Comparison of ENCODE assay signal across 8 cellular contexts in genomic region chr12:102120564-102120873, GRCh38. TPM values are rescaled to one million over a fixed set of nuclear protein-coding genes. Genes with fewer than 3 reads are reported as not detected.
DNase-seq lines count a peak whose midpoint lies in the region; ATAC-seq and TF ChIP-seq lines count a peak whose summit lies in the region.

No MANE protein-coding gene starts in this region.

- no peaks in the 10 kb centered on the region for H3K9me3 ChIP-seq in HAP-1
- H3K9me3 ChIP-seq in ascending aorta: no peaks in the 10 kb centered on the region
- no peaks in the 10 kb centered on the region for H3K9me3 ChIP-seq in lower lobe of right lung

- H3K4me1 ChIP-seq in HAP-1 (peaks cover 14% of the 10 kb centered on the region), ascending aorta (peaks cover 0 to 13% of the 10 kb centered on the region in 2 donors), lower lobe of right lung (peaks cover 20% of the 10 kb centered on the region)

- H3K36me3 ChIP-seq in HAP-1 (replicated peaks): peaks cover 29% of the 10 kb centered on the region
- peaks cover 0 to 14% of the 10 kb centered on the region in 2 donors for H3K36me3 ChIP-seq in ascending aorta
- peaks cover 26% of the 10 kb centered on the region for H3K36me3 ChIP-seq in lower lobe of right lung

- TF ChIP-seq CTCF in 22Rv1 (IDR thresholded peaks at IDR 0.05): no peak
- no peak for TF ChIP-seq CTCF in ascending aorta (IDR thresholded peaks at IDR 0.05)
- no peak for TF ChIP-seq CTCF in lower lobe of right lung (IDR thresholded peaks at IDR 0.05)

- no peak for ATAC-seq in lower lobe of right lung
- ATAC-seq in HG03139 (IDR thresholded peaks at IDR 0.05; ENCODE audit: unreplicated experiment): no peak
- no peak for ATAC-seq in GM21737 (IDR thresholded peaks at IDR 0.05; ENCODE audit: unreplicated experiment)

- intact Hi-C loops in ascending aorta (cut with DNase I) (loop anchor here (1.0 to 2.0 kb wide), 2 partner anchors 58 to 356 kb away; no protein-coding TSS in a partner anchor), lower lobe of right lung (cut with DNase I) (no loop called here)

- DNase-seq in HAP-1 (ENCODE audit: low spot score in 2 of 2): no peak
- no peak for DNase-seq in ascending aorta (ENCODE audit: low spot score in 2 of 2)
- no peak for DNase-seq in lower lobe of right lung
- no peak for DNase-seq in DMS153 (lab: John Stamatoyannopoulos, UW)
- DNase-seq in D341Med (ENCODE audit: low spot score): no peak

- H3K27me3 ChIP-seq in HAP-1 (ENCODE audit: low read depth): no peaks in the 10 kb centered on the region
- no peaks in the 10 kb centered on the region for H3K27me3 ChIP-seq in ascending aorta
- no peaks in the 10 kb centered on the region for H3K27me3 ChIP-seq in lower lobe of right lung (ENCODE audit: low read depth)

- H3K27ac ChIP-seq in 22Rv1 (peak overlapping the region; percentile 80), ascending aorta (peak overlapping the region in 1 of 2 donors; percentile 77), lower lobe of right lung (peak overlapping the region; percentile 90)

- in situ Hi-C loops in HAP-1 (cut with MboI; ENCODE audit: low sequenced_read_pairs): no loop called here

- peak overlapping the region; percentile 81 for H3K4me3 ChIP-seq in HAP-1
- H3K4me3 ChIP-seq in ascending aorta: peak overlapping the region; percentile 65 to 67
- peak overlapping the region; percentile 88 for H3K4me3 ChIP-seq in lower lobe of right lung

RNA-seq across cellular contexts. Expression of gene PARPBP, which starts 0.5 kb away (rescaled TPM):
- total RNA-seq in ascending aorta (0.64 TPM), lower lobe of right lung (1.7 TPM)

RNA-seq across cellular contexts. Expression of gene NUP37, which starts 0.6 kb away (rescaled TPM):
- total RNA-seq in ascending aorta (66.9 TPM), lower lobe of right lung (19.1 TPM)

RNA-seq across cellular contexts. Expression of gene WASHC3, which starts 58.7 kb away (rescaled TPM):
- total RNA-seq in ascending aorta (36.4 TPM), lower lobe of right lung (38.2 TPM)
